Comparison of ENCODE assay signal across 1 cellular context in genomic region chr1:156413310-156414246, GRCh38.
TF ChIP-seq lines count a peak whose summit lies in the region.

No MANE protein-coding gene starts in this region.

TF ChIP-seq in H1, 55 proteins besides CTCF, POLR2A, EP300 and RAD21:
- 0 out of 2 replicates have a peak, but pooled peaks have one; percentile 35 for TF ChIP-seq SP1 (IDR thresholded peaks at IDR 0.05; ENCODE audit: low read depth, low read length)
- no peak for TF ChIP-seq EGR1 (IDR thresholded peaks at IDR 0.05; ENCODE audit: borderline replicate concordance, low read depth, low read length)
- TF ChIP-seq KDM1A (IDR thresholded peaks at IDR 0.05; ENCODE audit: borderline replicate concordance, low read length): no peak
- no peak for TF ChIP-seq SUZ12 (IDR thresholded peaks at IDR 0.05; ENCODE audit: low read length)
- no peak for TF ChIP-seq POLR2AphosphoS5 (IDR thresholded peaks at IDR 0.05; ENCODE audit: low read depth, low read length)
- no peak for TF ChIP-seq BRCA1 (IDR thresholded peaks at IDR 0.05; ENCODE audit: low read depth, low read length)
- TF ChIP-seq SP2 (IDR thresholded peaks at IDR 0.05; ENCODE audit: low read length): no peak
- TF ChIP-seq PHF8 (conservative IDR thresholded peaks at IDR 0.05; ENCODE audit: low read depth, low read length): no peak
- TF ChIP-seq SIN3A (conservative IDR thresholded peaks at IDR 0.05 in 1 of 2, IDR thresholded peaks at IDR 0.05 in 1 of 2; ENCODE audit: low read depth in 1 of 2, low read length in 2 of 2): no peak
